10 cellular contexts compared by ENCODE assay signal in genomic region chr6:150068173-150068785, GRCh38. TPM values are rescaled to one million over a fixed set of nuclear protein-coding genes. Genes with fewer than 3 reads are reported as not detected.
DNase-seq lines count a peak whose midpoint lies in the region; ATAC-seq, FAIRE-seq and TF ChIP-seq lines count a peak whose summit lies in the region.
"Had no signal": no experiment of that assay in that cellular context is flagged by ENCODE, and none has a peak within 500 bp of the region (broad histone marks: within the 10 kb centered on the region; RNA-seq: fewer than 3 reads in every experiment).

No MANE protein-coding gene starts in this region.

- H3K9me3 ChIP-seq in ascending aorta (no peaks in the 10 kb centered on the region), HepG2 (ENCODE audit: low read length) (no peaks in the 10 kb centered on the region), upper lobe of left lung (no peaks in the 10 kb centered on the region)

- H3K27me3 ChIP-seq in ascending aorta, result no peaks in the 10 kb centered on the region
- peaks cover 0 to 21% of the 10 kb centered on the region in 2 experiments; a peak in 4 of 5 replicates for H3K27me3 ChIP-seq in HepG2 (ENCODE audit: control insufficient read depth in 1 of 2, insufficient read depth in 2 of 2, low read length in 2 of 2)
- no peaks in the 10 kb centered on the region for H3K27me3 ChIP-seq in upper lobe of left lung

- WGBS in HepG2 (ENCODE audit: low lambda C conversion rate), result 16% methylated on average over 11 of the region's 14 CpGs
- WGBS in upper lobe of left lung, 2 donors, result 15 to 19% methylated on average over 11 to 14 of the region's 14 CpGs

- H3K36me3 ChIP-seq in ascending aorta (no peaks in the 10 kb centered on the region), HepG2 (replicated peaks in 1 of 2; ENCODE audit: control insufficient read depth in 1 of 2, insufficient read depth in 2 of 2, low read length in 2 of 2) (no peaks in the 10 kb centered on the region), upper lobe of left lung (no peaks in the 10 kb centered on the region)

- no peak; the same call in 2 of the 3 replicates for ATAC-seq in HepG2
- ATAC-seq in upper lobe of left lung (ENCODE audit: low FRiP score in 2 of 2), result peak in 1 of 2 donors; percentile 0
- ATAC-seq in GM18519 (IDR thresholded peaks at IDR 0.05; ENCODE audit: low FRiP score, unreplicated experiment), result no peak

- H3K4me1 ChIP-seq in ascending aorta (peaks cover 0 to 5% of the 10 kb centered on the region in 2 donors), HepG2 (ENCODE audit: insufficient read depth, low read length) (peaks cover 8% of the 10 kb centered on the region; the same call in 1 of the 2 replicates), upper lobe of left lung (peaks cover 10 to 34% (median 16%) of the 10 kb centered on the region in 4 donors)

- peak; percentile 57 for FAIRE-seq in HepG2 (lab: Jason Lieb, UNC)
- FAIRE-seq: G401.6 had no signal

- DNase-seq in activated T-cell treated with anti-CD3 and anti-CD28 coated beads, Interleukin-2, amount 50 U/mL, for 1 hour, result peak; percentile 22
- DNase-seq in activated T-cell treated with anti-CD3 and anti-CD28 coated beads for 4 hours (no peak), ascending aorta (ENCODE audit: low spot score in 2 of 2) (no peak), HepG2 (ENCODE audit: low spot score) (no peak), upper lobe of left lung (no peak), NCI-H128 (lab: John Stamatoyannopoulos, UW; ENCODE audit: unreplicated experiment) (no peak), GM19238 (ENCODE audit: insufficient read length, low spot score) (no peak)

- TF ChIP-seq EP300 in HepG2 (IDR thresholded peaks at IDR 0.05; ENCODE audit: low read depth in 2 of 2, low read length in 2 of 2) (no peak), HepG2 (CRISPR knock-in tag; IDR thresholded peaks at IDR 0.05; ENCODE audit: borderline replicate concordance) (no peak), upper lobe of left lung (IDR thresholded peaks at IDR 0.05) (no peak)

- H3K4me3 ChIP-seq in ascending aorta (peak overlapping the region; percentile 63 to 88), HepG2 (replicated peaks in 1 of 3; ENCODE audit: insufficient read depth in 1 of 3, low read depth in 2 of 3, low read length in 3 of 3) (peak overlapping the region; percentile 30 to 57 (median 37); a peak in 4 of 6 replicates), upper lobe of left lung (peak overlapping the region; percentile 48 to 83 (median 66))

- no peak overlapping the region for H3K9ac ChIP-seq in HepG2 (ENCODE audit: insufficient read depth, low read depth, low read length)

- no peak overlapping the region for H2AFZ ChIP-seq in HepG2 (ENCODE audit: low read length)

- BruUV-seq in HepG2 (replicated peaks; lab: Mats Ljungman, UMichigan), result no TSS peak

- peak overlapping the region; percentile 76 to 80 for H3K27ac ChIP-seq in ascending aorta
- H3K27ac ChIP-seq in HepG2 (ENCODE audit: extremely low read length, insufficient read depth, low read length), result no peak overlapping the region
- peak overlapping the region; percentile 65 to 81 (median 76) for H3K27ac ChIP-seq in upper lobe of left lung

- TF ChIP-seq CTCF in ascending aorta (IDR thresholded peaks at IDR 0.05) (no peak), HepG2 (CRISPR knock-in tag; IDR thresholded peaks at IDR 0.05) (no peak), upper lobe of left lung (IDR thresholded peaks at IDR 0.05) (no peak)

- intact Hi-C loops in ascending aorta (cut with DNase I), result loop anchor here (5.0 kb wide), 3 partner anchors 61 to 334 kb away; partner anchors contain the start of gene ULBP2
- intact Hi-C loops in HepG2 (cut with micrococcal nuclease; ENCODE audit: unreplicated experiment), result no loop called here

- POLR2A ChIA-PET in HepG2 (lab: Yijun Ruan, JAX), result no interaction called here

- no peaks in the 10 kb centered on the region for H3K79me2 ChIP-seq in HepG2 (ENCODE audit: insufficient read depth, low read length)

- H3K4me2 ChIP-seq in HepG2 (ENCODE audit: low read depth, low read length), result peak overlapping the region; percentile 55

- TF ChIP-seq RAD21 in HepG2 (CRISPR knock-in tag; IDR thresholded peaks at IDR 0.05), result no peak

- TF ChIP-seq POLR2A in HepG2 (IDR thresholded peaks at IDR 0.05; ENCODE audit: insufficient read depth in 1 of 2, low read depth in 2 of 2, low read length in 2 of 2) (no peak), upper lobe of left lung (IDR thresholded peaks at IDR 0.05) (no peak)

- in situ Hi-C loops in HepG2 (cut with HindIII; ENCODE audit: extremely low pct_ligation_motif_present, low pct_unique_long_range_greater_than_20kb), result no loop called here

- no peaks in the 10 kb centered on the region; the same call in 1 of the 2 replicates for H4K20me1 ChIP-seq in HepG2 (ENCODE audit: insufficient read depth, low read length)

- CTCF ChIA-PET in HepG2 (lab: Yijun Ruan, JAX; ENCODE audit: low intra/inter-chr PET ratio, low total read pairs), result no interaction called here

TF ChIP-seq in HepG2, 621 proteins besides CTCF, POLR2A, EP300 and RAD21 (continues in another document):
- no peak for TF ChIP-seq NFKB2 (CRISPR knock-in tag; IDR thresholded peaks at IDR 0.05; ENCODE audit: borderline replicate concordance)
- no peak for TF ChIP-seq ZBTB33 (CRISPR knock-in tag; IDR thresholded peaks at IDR 0.05)

RNA-seq across cellular contexts. Expression of gene ULBP3, which starts 0.6 kb away (rescaled TPM):
- 24.2 TPM for total RNA-seq in ascending aorta
- total RNA-seq in HepG2 (2016; rRNA removed; fragmentation: Illumina TruSeq; extraction: Trizol), result 0.42 and 0.56 TPM in 2 replicates
- not detected in 2 replicates for total RNA-seq in HepG2 (2016; cell fraction: cytosol; rRNA removed; fragmentation: Illumina TruSeq; extraction: Trizol; ENCODE audit: low read depth)
- 0.19 and 0.78 TPM in 2 replicates for total RNA-seq in HepG2 (2016; cell fraction: insoluble cytoplasmic fraction; rRNA removed; fragmentation: Illumina TruSeq; extraction: Trizol)
- total RNA-seq in HepG2 (2016; cell fraction: membrane; rRNA removed; fragmentation: Illumina TruSeq; extraction: Trizol), result 0.28 and 0.43 TPM in 2 replicates
- total RNA-seq in HepG2 (2016; cell fraction: nucleus; rRNA removed; fragmentation: Illumina TruSeq; extraction: Trizol), result 0.94 and 0.96 TPM in 2 replicates
- 0.22 and 0.48 TPM in 2 replicates for polyA plus RNA-seq in HepG2 (2011; rRNA removed)
- 0.41 and 0.51 TPM in 2 replicates for polyA plus RNA-seq in HepG2 (2011; cell fraction: cytosol; rRNA removed)
- 0.14 TPM in 1 of 2 replicates, not detected in the other for polyA plus RNA-seq in HepG2 (2011; cell fraction: nucleus; rRNA removed)
- polyA plus RNA-seq in HepG2 (2012), result not detected in 2 replicates
- not detected in 2 replicates for polyA plus RNA-seq in HepG2 (2016; cell fraction: cytosol; fragmentation: Illumina TruSeq; extraction: Trizol; ENCODE audit: low read depth)
- polyA plus RNA-seq in HepG2 (2016; cell fraction: insoluble cytoplasmic fraction; fragmentation: Illumina TruSeq; extraction: Trizol; ENCODE audit: low read depth), result 0.38 TPM in 1 of 2 replicates, not detected in the other
- not detected in 2 replicates for polyA plus RNA-seq in HepG2 (2016; cell fraction: membrane; fragmentation: Illumina TruSeq; extraction: Trizol; ENCODE audit: low read depth)
- polyA plus RNA-seq in HepG2 (2016; cell fraction: nucleus; fragmentation: Illumina TruSeq; extraction: Trizol; ENCODE audit: insufficient read depth, low read depth), result not detected in 2 replicates
- 0.30 and 10.9 TPM in 2 replicates for polyA minus RNA-seq in HepG2 (2011; rRNA and poly(A)+ RNA removed; ENCODE audit: low replicate concordance)
- polyA minus RNA-seq in HepG2 (2011; cell fraction: cytosol; rRNA and poly(A)+ RNA removed), result 0.79 TPM in 1 of 2 replicates, not detected in the other
- not detected in 2 replicates for polyA minus RNA-seq in HepG2 (2011; cell fraction: nucleus; rRNA and poly(A)+ RNA removed)
- total RNA-seq in upper lobe of left lung, result 1 to 10 TPM in 4 of 6 donors, not detected in 2; 2.5 to 7.0 (median 4.9) TPM

RNA-seq across cellular contexts. Expression of gene RAET1L, which starts 42.9 kb away (rescaled TPM):
- total RNA-seq in ascending aorta, result not detected
- not detected in 2 replicates for total RNA-seq in HepG2 (2016; rRNA removed; fragmentation: Illumina TruSeq; extraction: Trizol)
- total RNA-seq in HepG2 (2016; cell fraction: cytosol; rRNA removed; fragmentation: Illumina TruSeq; extraction: Trizol; ENCODE audit: low read depth), result not detected in 2 replicates
- total RNA-seq in HepG2 (2016; cell fraction: insoluble cytoplasmic fraction; rRNA removed; fragmentation: Illumina TruSeq; extraction: Trizol), result not detected in 2 replicates
- total RNA-seq in HepG2 (2016; cell fraction: membrane; rRNA removed; fragmentation: Illumina TruSeq; extraction: Trizol), result not detected in 2 replicates
- not detected in 2 replicates for total RNA-seq in HepG2 (2016; cell fraction: nucleus; rRNA removed; fragmentation: Illumina TruSeq; extraction: Trizol)
- polyA plus RNA-seq in HepG2 (2011; rRNA removed), result not detected in 2 replicates
- not detected in 2 replicates for polyA plus RNA-seq in HepG2 (2011; cell fraction: cytosol; rRNA removed)
- not detected in 2 replicates for polyA plus RNA-seq in HepG2 (2011; cell fraction: nucleus; rRNA removed)
- polyA plus RNA-seq in HepG2 (2012), result not detected in 2 replicates
- polyA plus RNA-seq in HepG2 (2016; cell fraction: cytosol; fragmentation: Illumina TruSeq; extraction: Trizol; ENCODE audit: low read depth), result not detected in 2 replicates
- polyA plus RNA-seq in HepG2 (2016; cell fraction: insoluble cytoplasmic fraction; fragmentation: Illumina TruSeq; extraction: Trizol; ENCODE audit: low read depth), result not detected in 2 replicates
- not detected in 2 replicates for polyA plus RNA-seq in HepG2 (2016; cell fraction: membrane; fragmentation: Illumina TruSeq; extraction: Trizol; ENCODE audit: low read depth)
- polyA plus RNA-seq in HepG2 (2016; cell fraction: nucleus; fragmentation: Illumina TruSeq; extraction: Trizol; ENCODE audit: insufficient read depth, low read depth), result not detected in 2 replicates
- polyA minus RNA-seq in HepG2 (2011; rRNA and poly(A)+ RNA removed; ENCODE audit: low replicate concordance), result 0.26 TPM in 1 of 2 replicates, not detected in the other
- not detected in 2 replicates for polyA minus RNA-seq in HepG2 (2011; cell fraction: cytosol; rRNA and poly(A)+ RNA removed)
- not detected in 2 replicates for polyA minus RNA-seq in HepG2 (2011; cell fraction: nucleus; rRNA and poly(A)+ RNA removed)
- not detected for total RNA-seq in upper lobe of left lung
- total RNA-seq: activated CD8-positive, alpha-beta memory T cell treated with anti-CD3 and anti-CD28 coated beads for 36 hours had no signal
